Comparison of ENCODE assay signal across 10 cellular contexts in the genomic region with DNA sequence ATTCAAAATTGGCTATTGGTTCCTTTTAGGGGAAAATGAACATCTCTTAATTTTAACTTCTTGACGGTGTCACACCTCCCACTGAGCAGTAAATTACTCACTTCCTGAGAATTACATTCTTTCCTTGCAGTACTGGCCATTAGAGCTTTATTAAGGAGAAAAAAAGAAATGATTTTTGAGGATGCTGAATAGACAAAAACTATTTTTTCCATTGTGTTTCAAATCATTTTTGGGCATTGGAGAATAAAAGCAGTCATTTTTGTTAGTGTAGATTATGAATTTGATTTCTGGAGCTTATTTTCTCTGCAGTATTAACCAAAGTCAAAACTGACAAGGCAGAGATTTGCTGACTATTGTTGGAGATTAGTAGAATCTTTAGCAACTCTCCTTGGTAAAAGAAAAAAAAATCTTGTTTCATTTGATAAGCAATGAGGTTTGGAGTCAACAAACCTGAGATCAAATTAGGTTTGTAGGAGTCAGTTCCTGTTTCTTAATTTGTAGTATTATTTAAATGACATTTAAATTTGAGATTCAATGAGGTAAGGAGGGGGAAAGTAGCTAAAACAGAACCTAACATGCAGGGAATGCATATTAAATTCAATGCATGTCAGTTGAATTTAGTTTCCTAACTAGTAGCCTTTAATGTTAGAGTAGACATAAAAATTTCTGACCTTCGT.
DNase-seq lines count a peak whose midpoint lies in the region; ATAC-seq and TF ChIP-seq lines count a peak whose summit lies in the region.
"Had no signal": no experiment of that assay in that cellular context is flagged by ENCODE, and none has a peak within 500 bp of the region (broad histone marks: within the 10 kb centered on the region; RNA-seq: fewer than 3 reads in every experiment).

No MANE protein-coding gene starts in this region.

- peak overlapping the region; percentile 39 for H3K4me3 Mint-ChIP-seq in activated T-cell treated with anti-CD3 and anti-CD28 coated beads, Interleukin-2, amount 50 U/mL, for 24 hours
- H3K4me3 Mint-ChIP-seq in activated CD4-positive, alpha-beta memory T cell treated with anti-CD3 and anti-CD28 coated beads, Interleukin-2, amount 10 ng/mL, durations not matched to agents 7 days and 5 days = no peak overlapping the region
- H3K4me3 Mint-ChIP-seq: dendritic cell treated with granulocyte-macrophage colony-stimulating factor and Interleukin-4, amounts not matched to agents 40 ng/mL and 50 ng/mL, for 4 days had no signal

- in situ Hi-C loops in Panc1 (cut with HindIII; ENCODE audit: low pct_unique_long_range_greater_than_20kb, low sequenced_read_pairs) = no loop called here

- no TSS peak for BruUV-seq in Panc1 (replicated peaks; lab: Mats Ljungman, UMichigan)

- H3K9me3 ChIP-seq in Panc1 (ENCODE audit: control insufficient read depth, insufficient read depth, low read depth, low read length) (no peaks in the 10 kb centered on the region), esophagus muscularis mucosa (no peaks in the 10 kb centered on the region), smooth muscle cell (replicated peaks; ENCODE audit: low read depth) (no peaks in the 10 kb centered on the region), left lung (no peaks in the 10 kb centered on the region)

- TF ChIP-seq POLR2A in esophagus muscularis mucosa (IDR thresholded peaks at IDR 0.05; ENCODE audit: low read depth) = no peak

- H3K9me3 Mint-ChIP-seq in activated T-cell treated with anti-CD3 and anti-CD28 coated beads, Interleukin-2, amount 50 U/mL, for 24 hours = no peaks in the 10 kb centered on the region
- H3K9me3 Mint-ChIP-seq in activated CD4-positive, alpha-beta memory T cell treated with anti-CD3 and anti-CD28 coated beads, Interleukin-2, amount 10 ng/mL, durations not matched to agents 7 days and 5 days = no peaks in the 10 kb centered on the region
- H3K9me3 Mint-ChIP-seq: dendritic cell treated with granulocyte-macrophage colony-stimulating factor and Interleukin-4, amounts not matched to agents 40 ng/mL and 50 ng/mL, for 4 days had no signal

- no peak overlapping the region for H3K4me3 ChIP-seq in Panc1 (ENCODE audit: low read depth in 2 of 2, low read length in 2 of 2)
- no peak overlapping the region for H3K4me3 ChIP-seq in esophagus muscularis mucosa
- no peak overlapping the region for H3K4me3 ChIP-seq in smooth muscle cell
- no peak overlapping the region for H3K4me3 ChIP-seq in left lung

- no peaks in the 10 kb centered on the region for H3K27me3 Mint-ChIP-seq in activated T-cell treated with anti-CD3 and anti-CD28 coated beads, Interleukin-2, amount 50 U/mL, for 24 hours
- H3K27me3 Mint-ChIP-seq in activated CD4-positive, alpha-beta memory T cell treated with anti-CD3 and anti-CD28 coated beads, Interleukin-2, amount 10 ng/mL, durations not matched to agents 7 days and 5 days = no peaks in the 10 kb centered on the region
- H3K27me3 Mint-ChIP-seq: dendritic cell treated with granulocyte-macrophage colony-stimulating factor and Interleukin-4, amounts not matched to agents 40 ng/mL and 50 ng/mL, for 4 days had no signal

- no peak for DNase-seq in activated T-cell treated with anti-CD3 and anti-CD28 coated beads, Interleukin-2, amount 50 U/mL, for 24 hours
- DNase-seq in activated T-cell treated with anti-CD3 and anti-CD28 coated beads, Interleukin-2, amount 50 U/mL, for 1 hour = no peak
- DNase-seq in Panc1 (ENCODE audit: low read depth, low spot score) (peak; percentile 55), esophagus muscularis mucosa (ENCODE audit: extremely low spot score) (no peak), smooth muscle cell (lab: John Stamatoyannopoulos, UW; ENCODE audit: unreplicated experiment) (no peak), left lung (no peak)
- no peak for DNase-seq in activated CD4-positive, alpha-beta memory T cell treated with anti-CD3 and anti-CD28 coated beads, Interleukin-2, amount 10 ng/mL, durations not matched to agents 7 days and 5 days
- DNase-seq: posterior cingulate gyrus had no signal

- TF ChIP-seq CTCF in Panc1 (IDR thresholded peaks at IDR 0.05) = no peak
- no peak for TF ChIP-seq CTCF in esophagus muscularis mucosa (IDR thresholded peaks at IDR 0.05)
- no peak for TF ChIP-seq CTCF in smooth muscle cell (IDR thresholded peaks at IDR 0.05; ENCODE audit: borderline replicate concordance, insufficient read depth, poor library complexity, severe bottlenecking)
- no peak for TF ChIP-seq CTCF in left lung (IDR thresholded peaks at IDR 0.05)

- H3K4me1 ChIP-seq in Panc1 (ENCODE audit: control insufficient read depth, insufficient read depth, low read length) = peaks cover 42% of the 10 kb centered on the region
- H3K4me1 ChIP-seq in esophagus muscularis mucosa = peaks cover 45 to 76% (median 69%) of the 10 kb centered on the region in 4 donors
- peaks cover 38% of the 10 kb centered on the region for H3K4me1 ChIP-seq in smooth muscle cell (ENCODE audit: low read depth)
- peaks cover 6 to 31% of the 10 kb centered on the region in 2 donors for H3K4me1 ChIP-seq in left lung

- CTCF ChIA-PET in Panc1 (lab: Charles Lee) = interaction anchor here (0.5 to 2.4 kb wide), 3 partner anchors 178 to 194 kb away, joined by 4 to 13 read pairs (median 4); no protein-coding TSS in a partner anchor
- CTCF ChIA-PET in activated CD4-positive, alpha-beta memory T cell treated with anti-CD3 and anti-CD28 coated beads, Interleukin-2, amount 10 ng/mL, durations not matched to agents 7 days and 5 days (lab: Charles Lee) = interaction anchor here (0.7 to 6.1 kb wide), 12 partner anchors 8 to 201 kb away, joined by 3 to 76 read pairs (median 6); a partner anchor contains a TSS

- intact Hi-C loops in Panc1 (cut with micrococcal nuclease; ENCODE audit: unreplicated experiment) (loop anchor here (2.0 kb wide), 1 partner anchor 193 kb away; no protein-coding TSS in a partner anchor), esophagus muscularis mucosa (cut with DNase I) (loop anchor here (5.0 to 10.0 kb wide), 4 partner anchors 73 to 193 kb away; a partner anchor contains a TSS), left lung (cut with DNase I) (no loop called here)

- H3K36me3 Mint-ChIP-seq in activated T-cell treated with anti-CD3 and anti-CD28 coated beads, Interleukin-2, amount 50 U/mL, for 24 hours (ENCODE audit: low read depth) = peaks cover 31% of the 10 kb centered on the region
- H3K36me3 Mint-ChIP-seq in activated CD4-positive, alpha-beta memory T cell treated with anti-CD3 and anti-CD28 coated beads, Interleukin-2, amount 10 ng/mL, durations not matched to agents 7 days and 5 days (ENCODE audit: low read depth) = peaks cover 43% of the 10 kb centered on the region

- H3K36me3 ChIP-seq in Panc1 (ENCODE audit: control insufficient read depth, insufficient read depth, low read length) (peaks cover 53% of the 10 kb centered on the region), esophagus muscularis mucosa (peaks cover 20 to 48% (median 33%) of the 10 kb centered on the region in 4 donors), smooth muscle cell (ENCODE audit: low read depth) (peaks cover 9% of the 10 kb centered on the region), left lung (peaks cover 0 to 56% of the 10 kb centered on the region in 2 donors)

- peak overlapping the region; percentile 16 for H3K9ac ChIP-seq in smooth muscle cell (ENCODE audit: low read depth)

- POLR2A ChIA-PET in Panc1 (lab: Charles Lee) = interaction anchor here (0.9 kb wide), 1 partner anchor 179 kb away, joined by 3 read pairs; no protein-coding TSS in a partner anchor
- POLR2A ChIA-PET in activated CD4-positive, alpha-beta memory T cell treated with anti-CD3 and anti-CD28 coated beads, Interleukin-2, amount 10 ng/mL, durations not matched to agents 7 days and 5 days (lab: Charles Lee) = interaction anchor here (0.6 to 1.6 kb wide), 5 partner anchors 14 to 106 kb away, joined by 3 to 4 read pairs (median 3); no protein-coding TSS in a partner anchor

- peak overlapping the region; percentile 70 for H3K27ac ChIP-seq in Panc1 (ENCODE audit: low read length)
- H3K27ac ChIP-seq in esophagus muscularis mucosa (replicated peaks in 1 of 4) = peak overlapping the region; percentile 5 to 47 (median 25)
- H3K27ac ChIP-seq in smooth muscle cell (ENCODE audit: low read depth) = peak overlapping the region; percentile 79
- H3K27ac ChIP-seq in left lung = peak overlapping the region in 1 of 2 donors; percentile 18

- H4K20me1 ChIP-seq in smooth muscle cell (ENCODE audit: low read depth) = peaks cover 100% of the 10 kb centered on the region

- no peaks in the 10 kb centered on the region for H3K27me3 ChIP-seq in Panc1 (ENCODE audit: control insufficient read depth, insufficient read depth, low read length)
- H3K27me3 ChIP-seq in esophagus muscularis mucosa = no peaks in the 10 kb centered on the region
- no peaks in the 10 kb centered on the region for H3K27me3 ChIP-seq in smooth muscle cell (ENCODE audit: low read depth)
- no peaks in the 10 kb centered on the region for H3K27me3 ChIP-seq in left lung

- peak; percentile 71; the same call in 1 of the 2 replicates for ATAC-seq in Panc1
- no peak for ATAC-seq in left lung
- no peak for ATAC-seq in GM21737 (IDR thresholded peaks at IDR 0.05; ENCODE audit: unreplicated experiment)

- peak overlapping the region; percentile 87 for H3K27ac Mint-ChIP-seq in activated T-cell treated with anti-CD3 and anti-CD28 coated beads, Interleukin-2, amount 50 U/mL, for 24 hours
- no peak overlapping the region for H3K27ac Mint-ChIP-seq in activated CD4-positive, alpha-beta memory T cell treated with anti-CD3 and anti-CD28 coated beads, Interleukin-2, amount 10 ng/mL, durations not matched to agents 7 days and 5 days
- H3K27ac Mint-ChIP-seq: dendritic cell treated with granulocyte-macrophage colony-stimulating factor and Interleukin-4, amounts not matched to agents 40 ng/mL and 50 ng/mL, for 4 days had no signal

- H3K4me2 ChIP-seq in smooth muscle cell = peak overlapping the region; percentile 53

- 35% methylated on average over 2 of the region's 2 CpGs for whole genome bisulfite sequencing in esophagus muscularis mucosa
- 48% methylated on average over 2 of the region's 2 CpGs for WGBS in smooth muscle cell (ENCODE audit: low lambda C conversion rate)

- peaks cover 58% of the 10 kb centered on the region for H3K4me1 Mint-ChIP-seq in activated T-cell treated with anti-CD3 and anti-CD28 coated beads, Interleukin-2, amount 50 U/mL, for 24 hours (ENCODE audit: low read depth)
- H3K4me1 Mint-ChIP-seq in activated CD4-positive, alpha-beta memory T cell treated with anti-CD3 and anti-CD28 coated beads, Interleukin-2, amount 10 ng/mL, durations not matched to agents 7 days and 5 days = peaks cover 53% of the 10 kb centered on the region

- no peak overlapping the region for H2AFZ ChIP-seq in smooth muscle cell (ENCODE audit: low read depth)

- H3K79me2 ChIP-seq in smooth muscle cell (ENCODE audit: low read depth) = peaks cover 48% of the 10 kb centered on the region

- TF ChIP-seq EP300 in esophagus muscularis mucosa (IDR thresholded peaks at IDR 0.05) = no peak

- H3F3A ChIP-seq in smooth muscle cell (ENCODE audit: low read depth) = peaks cover 47% of the 10 kb centered on the region

Comparison
In these comparisons a context has a peak if more than half of its experiments do, and no peak if none do; other contexts are left out.
1. intact Hi-C loops: an anchor here in Panc1 (2.0 kb wide) and esophagus muscularis mucosa (5.0 to 10.0 kb wide); none called in left lung.